Comparison of ENCODE assay signal across 28 cellular contexts in the genomic region with DNA sequence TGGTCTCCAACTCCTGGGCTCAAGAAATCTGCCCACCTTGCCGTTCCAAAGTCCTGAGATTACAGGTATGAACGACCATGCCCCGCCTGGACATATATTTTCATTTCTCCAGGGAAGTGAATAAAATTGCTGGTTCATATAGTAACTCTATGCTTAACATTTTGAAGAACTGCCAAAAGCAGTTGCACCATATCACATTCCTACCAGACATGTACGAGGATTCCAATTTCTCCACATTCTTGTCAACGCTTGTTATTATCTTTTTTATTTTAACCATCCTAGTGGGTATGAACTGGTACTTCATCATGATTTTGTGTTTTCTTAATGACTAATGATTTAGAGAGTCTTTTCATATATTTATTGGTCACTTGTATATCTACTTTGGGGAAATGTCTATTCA. TPM values are rescaled to one million over a fixed set of nuclear protein-coding genes. Genes with fewer than 3 reads are reported as not detected.
DNase-seq lines count a peak whose midpoint lies in the region; FAIRE-seq and TF ChIP-seq lines count a peak whose summit lies in the region.
"Had no signal": no experiment of that assay in that cellular context is flagged by ENCODE, and none has a peak within 500 bp of the region (broad histone marks: within the 10 kb centered on the region; RNA-seq: fewer than 3 reads in every experiment).

No MANE protein-coding gene starts in this region.

- no peaks in the 10 kb centered on the region for H3K4me1 ChIP-seq in uterus
- H3K4me1 ChIP-seq: HAP-1, Peyer's patch, SJCRH30 had no signal

- H3K27ac ChIP-seq in uterus = no peak overlapping the region
- H3K27ac ChIP-seq: HL-60, KMS-11, Peyer's patch, SJCRH30 had no signal

- no peak for TF ChIP-seq CTCF in AG10803 (conservative IDR thresholded peaks at IDR 0.05; ENCODE audit: low read length)
- no peak for TF ChIP-seq CTCF in choroid plexus epithelial cell (conservative IDR thresholded peaks at IDR 0.05; ENCODE audit: low read depth, low read length)
- TF ChIP-seq CTCF in fibroblast of the aortic adventitia (IDR thresholded peaks at IDR 0.05; ENCODE audit: insufficient read depth, low read length) = no peak
- TF ChIP-seq CTCF in D721Med (IDR thresholded peaks at IDR 0.05; ENCODE audit: insufficient read depth, missing control alignments) = no peak
- TF ChIP-seq CTCF in uterus (IDR thresholded peaks at IDR 0.05) = no peak

- H3K9me3 ChIP-seq in uterus = no peaks in the 10 kb centered on the region
- H3K9me3 ChIP-seq: BE2C, HAP-1, Peyer's patch, SJCRH30 had no signal

- intact Hi-C loops in uterus (cut with DNase I; ENCODE audit: low total_unique reads) = no loop called here

- no peaks in the 10 kb centered on the region for H3K36me3 ChIP-seq in uterus
- H3K36me3 ChIP-seq: BE2C, HAP-1, Peyer's patch, SJCRH30 had no signal

- no peaks in the 10 kb centered on the region for H3K27me3 ChIP-seq in uterus
- H3K27me3 ChIP-seq: Peyer's patch, SJCRH30 had no signal

- FAIRE-seq in D721Med (lab: Jason Lieb, UNC) = no peak
- FAIRE-seq: A204.1, GM12891 had no signal

- peak; percentile 24 for DNase-seq in AG10803 (ENCODE audit: low read depth)
- peak; percentile 52 for DNase-seq in NCI-H226
- peak; percentile 86 for DNase-seq in choroid plexus epithelial cell (ENCODE audit: low read depth)
- DNase-seq in fibroblast of the aortic adventitia (ENCODE audit: low read depth) = peak; percentile 59
- no peak for DNase-seq in iPS-NIHi7 (ENCODE audit: extremely low spot score)
- DNase-seq in D721Med (ENCODE audit: insufficient read length, low spot score) = no peak
- no peak for DNase-seq in NCI-H187 (lab: John Stamatoyannopoulos, UW)
- no peak for DNase-seq in uterus
- DNase-seq: BE2C, COR-L47, DMS 273 treated with DMSO at 0.1 percent for 48 hours, DMS79 treated with DMSO at 0.1 percent for 48 hours, MV-4-11, NCI-H1105 treated with DMSO at 0.1 percent for 48 hours, NCI-H2081, NCI-H2171, NCI-H526, Peyer's patch, SJCRH30 had no signal

- no peak for TF ChIP-seq POLR2A in uterus (IDR thresholded peaks at IDR 0.05)

- H3K4me3 ChIP-seq in AG10803 (ENCODE audit: low read length) (no peak overlapping the region), choroid plexus epithelial cell (ENCODE audit: low read depth, low read length) (no peak overlapping the region), fibroblast of the aortic adventitia (ENCODE audit: low read depth, low read length) (no peak overlapping the region), uterus (no peak overlapping the region)
- H3K4me3 ChIP-seq: GM23338, HAP-1, Peyer's patch, SJCRH30 had no signal

RNA-seq across cellular contexts. Expression of gene CPN1, which starts 21.9 kb away (rescaled TPM):
- total RNA-seq in fibroblast of the aortic adventitia (ENCODE audit: low replicate concordance) = not detected in 2 replicates
- not detected for total RNA-seq in uterus
- total RNA-seq: G401, GM23338, HT-29, OCI-LY7, Peyer's patch, SJCRH30 had no signal

Comparison
In these comparisons a context has a peak if more than half of its experiments do, and no peak if none do; other contexts are left out.
1. DNase-seq: peak in AG10803 (single experiment), NCI-H226 (single experiment), choroid plexus epithelial cell (single experiment) and fibroblast of the aortic adventitia (single experiment); none in iPS-NIHi7 (single experiment), D721Med (single experiment), NCI-H187 (0 of 2) and uterus (0 of 2).